8 cellular contexts compared by ENCODE assay signal in genomic region chr14:77022219-77022852, GRCh38. TPM values are rescaled to one million over a fixed set of nuclear protein-coding genes. Genes with fewer than 3 reads are reported as not detected.
DNase-seq lines count a peak whose midpoint lies in the region; ATAC-seq, FAIRE-seq and TF ChIP-seq lines count a peak whose summit lies in the region.

No MANE protein-coding gene starts in this region.

- no peak overlapping the region for H3K4me3 ChIP-seq in AG04450 (ENCODE audit: low read depth, low read length)
- no peak overlapping the region for H3K4me3 ChIP-seq in spleen

- peaks cover 30 to 54% (median 49%) of the 10 kb centered on the region in 6 donors for H3K4me1 ChIP-seq in spleen

- peak; percentile 82 for FAIRE-seq in GM19239 (lab: Jason Lieb, UNC)

- intact Hi-C loops in spleen (cut with DNase I; ENCODE audit: low total_unique reads): no loop called here

- no peak for TF ChIP-seq POLR2A in spleen (IDR thresholded peaks at IDR 0.05)

- H3K4me3 Mint-ChIP-seq in central memory CD8-positive, alpha-beta T cell: peak overlapping the region; percentile 3

- 63 to 72% (median 66%) methylated on average over 9 of the region's 9 CpGs for WGBS in spleen, 5 donors

- H3K27ac ChIP-seq in AG04450 (ENCODE audit: low read depth, low read length) (peak overlapping the region; percentile 31), spleen (peak overlapping the region in 6 of 8 donors; percentile 2 to 100 (median 90))

- no peaks in the 10 kb centered on the region for H3K9me3 Mint-ChIP-seq in central memory CD8-positive, alpha-beta T cell

- H3K27me3 Mint-ChIP-seq in central memory CD8-positive, alpha-beta T cell: no peaks in the 10 kb centered on the region

- peaks cover 14% of the 10 kb centered on the region for H3K36me3 Mint-ChIP-seq in central memory CD8-positive, alpha-beta T cell (ENCODE audit: insufficient read depth)

- H3K36me3 ChIP-seq in spleen: peaks cover 0 to 39% (median 9%) of the 10 kb centered on the region in 6 donors

- no peak for DNase-seq in AG04450 (ENCODE audit: low read depth, low spot score)
- DNase-seq in GM19239 (ENCODE audit: insufficient read length, low spot score): peak; percentile 69
- DNase-seq in NCI-H146 treated with DMSO at 0.1 percent for 48 hours (lab: John Stamatoyannopoulos, UW; ENCODE audit: unreplicated experiment): peak; percentile 21
- no peak for DNase-seq in central memory CD8-positive, alpha-beta T cell (ENCODE audit: low spot score in 2 of 2)
- DNase-seq in spleen: no peak
- no peak for DNase-seq in activated CD8-positive, alpha-beta memory T cell treated with anti-CD3 and anti-CD28 coated beads, Interleukin-2, amount 50 U/mL, for 48 hours
- DNase-seq in stimulated activated CD4-positive, alpha-beta T cell treated with anti-CD3 and anti-CD28 coated beads, Interleukin-12 subunit alpha, Interleukin-12 subunit beta, amount 100 ng/mL, for 4 hours: no peak

- POLR2A ChIA-PET in AG04450 (lab: Yijun Ruan, JAX): interaction anchor here (0.6 to 3.1 kb wide), 2 partner anchors 45 to 104 kb away, joined by 4 to 20 read pairs; no protein-coding TSS in a partner anchor

- TF ChIP-seq CTCF in AG04450 (IDR thresholded peaks at IDR 0.05; ENCODE audit: low read depth, low read length) (no peak), spleen (IDR thresholded peaks at IDR 0.05 in 8 of 11, conservative IDR thresholded peaks at IDR 0.05 in 3 of 11) (no peak)

- H3K27me3 ChIP-seq in AG04450 (ENCODE audit: control insufficient read depth, insufficient read depth, low read length) (no peaks in the 10 kb centered on the region), spleen (replicated peaks in 1 of 7) (no peaks in the 10 kb centered on the region)

- no peak overlapping the region for H3K27ac Mint-ChIP-seq in central memory CD8-positive, alpha-beta T cell (ENCODE audit: low read depth)

- H3K4me1 Mint-ChIP-seq in central memory CD8-positive, alpha-beta T cell: peaks cover 24% of the 10 kb centered on the region

- peaks cover 2% of the 10 kb centered on the region; the same call in 1 of the 2 replicates for H3K9me3 ChIP-seq in AG04450 (ENCODE audit: control insufficient read depth, insufficient read depth, low read length)
- H3K9me3 ChIP-seq in spleen: no peaks in the 10 kb centered on the region

- CTCF ChIA-PET in AG04450 (lab: Charles Lee): interaction anchor here (1.8 to 12.2 kb wide), 4 partner anchors 31 to 147 kb away, joined by 3 to 156 read pairs (median 16); no protein-coding TSS in a partner anchor

- ATAC-seq in central memory CD8-positive, alpha-beta T cell (replicated peaks; ENCODE audit: extremely low read depth, poor library complexity, severe bottlenecking): no peak
- ATAC-seq in HG02588 (IDR thresholded peaks at IDR 0.05; ENCODE audit: unreplicated experiment): no peak

RNA-seq across cellular contexts. Expression of gene IRF2BPL, which starts 6.2 kb away (rescaled TPM):
- polyA plus RNA-seq in AG04450 (2011; rRNA removed) (17.1 and 21.8 TPM in 2 replicates), spleen (10 to 100 TPM in 1 of 3 donors, 1 to 10 TPM in 2; 4.1 to 15.8 (median 6.3) TPM)
- polyA minus RNA-seq in AG04450 (2011; rRNA and poly(A)+ RNA removed): 19.4 and 19.6 TPM in 2 replicates
- 10 to 100 TPM; 38.2 to 62.7 (median 47.7) TPM for total RNA-seq in spleen

Comparison
In these comparisons a context has a peak if more than half of its experiments do, and no peak if none do; other contexts are left out.
1. DNase-seq: peak in GM19239 (single experiment) and NCI-H146 treated with DMSO at 0.1 percent for 48 hours (single experiment); none in AG04450 (single experiment), central memory CD8-positive, alpha-beta T cell (0 of 2), spleen (single experiment), activated CD8-positive, alpha-beta memory T cell treated with anti-CD3 and anti-CD28 coated beads, Interleukin-2, amount 50 U/mL, for 48 hours (single experiment) and stimulated activated CD4-positive, alpha-beta T cell treated with anti-CD3 and anti-CD28 coated beads, Interleukin-12 subunit alpha, Interleukin-12 subunit beta, amount 100 ng/mL, for 4 hours (single experiment).